ENCODE assay signal across 1 cellular context in genomic region chr5:140978260-140978659, GRCh38.
TF ChIP-seq lines count a peak whose summit lies in the region.

No MANE protein-coding gene starts in this region.

TF ChIP-seq in WTC11, 78 proteins besides CTCF, POLR2A, EP300 and RAD21 (continued from another document):
- TF ChIP-seq ZNF281 (CRISPR knock-in tag; IDR thresholded peaks at IDR 0.05) (no peak), ZBTB21 (CRISPR knock-in tag; IDR thresholded peaks at IDR 0.05; ENCODE audit: borderline replicate concordance) (no peak), ZNF138 (CRISPR knock-in tag; conservative IDR thresholded peaks at IDR 0.05) (no peak), ZNF263 (CRISPR knock-in tag; IDR thresholded peaks at IDR 0.05; ENCODE audit: low read depth) (no peak), USF1 (CRISPR knock-in tag; IDR thresholded peaks at IDR 0.05) (no peak)
